ENCODE assay signal across 8 cellular contexts in genomic region chr1:31723828-31724359, GRCh38. TPM values are rescaled to one million over a fixed set of nuclear protein-coding genes. Genes with fewer than 3 reads are reported as not detected.
DNase-seq lines count a peak whose midpoint lies in the region; ATAC-seq and TF ChIP-seq lines count a peak whose summit lies in the region.

No MANE protein-coding gene starts in this region.

- POLR2A ChIA-PET in MCF 10A (lab: Yijun Ruan, JAX), result no interaction called here

- intact Hi-C loops in MCF 10A (cut with micrococcal nuclease), result no loop called here
- intact Hi-C loops in uterus (cut with DNase I; ENCODE audit: low total_unique reads), result no loop called here

- TF ChIP-seq POLR2A in uterus (IDR thresholded peaks at IDR 0.05), result no peak

- no peak overlapping the region for H3K27ac ChIP-seq in uterus

- BruUV-seq in MCF 10A (replicated peaks; lab: Mats Ljungman, UMichigan), result no TSS peak

- no peaks in the 10 kb centered on the region for H3K4me1 ChIP-seq in HAP-1
- H3K4me1 ChIP-seq in uterus, result no peaks in the 10 kb centered on the region

- CTCF ChIA-PET in MCF 10A (lab: Yijun Ruan, JAX), result no interaction called here

- H3K9me3 ChIP-seq in HAP-1 (no peaks in the 10 kb centered on the region), uterus (no peaks in the 10 kb centered on the region)

- in situ Hi-C loops in HAP-1 (cut with MboI; ENCODE audit: low sequenced_read_pairs), result no loop called here

- H3K9me3 Mint-ChIP-seq in MCF 10A (ENCODE audit: unreplicated experiment), result no peaks in the 10 kb centered on the region

- no peaks in the 10 kb centered on the region for H3K4me1 Mint-ChIP-seq in MCF 10A (ENCODE audit: insufficient read depth, unreplicated experiment)

- H3K4me3 ChIP-seq in HAP-1 (no peak overlapping the region), uterus (no peak overlapping the region)

- H3K36me3 Mint-ChIP-seq in MCF 10A (ENCODE audit: insufficient read depth, unreplicated experiment), result no peaks in the 10 kb centered on the region

- peaks cover 19% of the 10 kb centered on the region for H3K27me3 Mint-ChIP-seq in MCF 10A (ENCODE audit: insufficient read depth, unreplicated experiment)

- peak; percentile 29 for ATAC-seq in left lobe of liver
- no peak for ATAC-seq in HG02571 (IDR thresholded peaks at IDR 0.05; ENCODE audit: unreplicated experiment)

- H3K27ac Mint-ChIP-seq in MCF 10A (ENCODE audit: low read depth, unreplicated experiment), result no peak overlapping the region

- H3K36me3 ChIP-seq in HAP-1 (replicated peaks) (no peaks in the 10 kb centered on the region), uterus (no peaks in the 10 kb centered on the region)

- H3K27me3 ChIP-seq in HAP-1 (ENCODE audit: low read depth) (no peaks in the 10 kb centered on the region), uterus (no peaks in the 10 kb centered on the region)

- peak; percentile 42 to 91 for DNase-seq in HAP-1 (ENCODE audit: low spot score in 2 of 2)
- peak; percentile 83 for DNase-seq in RKO (ENCODE audit: low spot score)
- peak; percentile 86 for DNase-seq in MCF 10A (ENCODE audit: unreplicated experiment)
- DNase-seq in left lobe of liver (ENCODE audit: low spot score), result no peak
- peak; percentile 45 to 48 for DNase-seq in uterus
- DNase-seq in SHP77 treated with DMSO at 0.1 percent for 48 hours (lab: John Stamatoyannopoulos, UW), result no peak
- DNase-seq in NCI-H446 treated with DMSO at 0.1 percent for 48 hours (lab: John Stamatoyannopoulos, UW), result no peak

- H3K4me3 Mint-ChIP-seq in MCF 10A (ENCODE audit: unreplicated experiment), result no peak overlapping the region

- TF ChIP-seq CTCF in MCF 10A (IDR thresholded peaks at IDR 0.05; ENCODE audit: unreplicated experiment) (no peak), uterus (IDR thresholded peaks at IDR 0.05) (no peak)

RNA-seq across cellular contexts. Expression of gene COL16A1, which starts 20.1 kb away (rescaled TPM):
- total RNA-seq in MCF 10A (2022), result 42.1 and 49.1 TPM in 2 replicates
- 1.9 TPM for total RNA-seq in left lobe of liver
- 100 to 1,000 TPM in 3 of 4 donors, 10 to 100 TPM in 1; 76.5 to 292 (median 177) TPM for total RNA-seq in uterus

RNA-seq across cellular contexts. Expression of gene ADGRB2, which starts 40.2 kb away (rescaled TPM):
- total RNA-seq in MCF 10A (2022) (1.5 and 1.7 TPM in 2 replicates), left lobe of liver (not detected), uterus (10 to 100 TPM in 1 of 4 donors, 1 to 10 TPM in 1, under 1 TPM in 1, not detected in 1; 0.77 to 31.0 (median 3.7) TPM)

Comparison
In these comparisons a context has a peak if more than half of its experiments do, and no peak if none do; other contexts are left out.
1. DNase-seq: peak in HAP-1 (2 of 2), RKO (single experiment), MCF 10A (single experiment) and uterus (2 of 2); none in left lobe of liver (single experiment), SHP77 treated with DMSO at 0.1 percent for 48 hours (single experiment) and NCI-H446 treated with DMSO at 0.1 percent for 48 hours (single experiment).
2. RNA of gene COL16A1, which starts 20.1 kb away (total RNA-seq): 76.5 to 292 TPM in uterus and 42.1 to 49.1 TPM in MCF 10A; 1.9 TPM in left lobe of liver (single experiment); every median in the first group is over 10 times any median in the second.